ENCODE assay signal across 13 cellular contexts in the genomic region with DNA sequence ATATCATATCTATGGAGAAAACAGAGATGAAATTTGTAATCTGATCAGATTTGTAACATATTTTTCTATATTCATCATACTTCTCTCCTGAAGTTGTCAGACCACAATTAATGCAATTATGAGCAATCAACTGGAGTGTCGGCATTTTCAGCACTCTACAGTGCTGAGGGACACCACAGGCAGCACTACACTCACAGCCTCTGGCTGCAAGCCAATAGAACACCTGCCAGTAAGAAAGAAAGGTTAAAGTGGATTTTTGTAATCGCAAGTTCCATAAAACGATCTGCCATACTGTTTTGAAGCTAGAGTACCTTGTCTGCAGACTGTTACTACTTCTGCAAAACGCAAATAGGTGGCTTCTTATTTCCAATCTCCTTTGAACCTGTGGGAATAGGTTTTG.
DNase-seq lines count a peak whose midpoint lies in the region; ATAC-seq, FAIRE-seq and TF ChIP-seq lines count a peak whose summit lies in the region.
"Had no signal": no experiment of that assay in that cellular context is flagged by ENCODE, and none has a peak within 500 bp of the region (broad histone marks: within the 10 kb centered on the region; RNA-seq: fewer than 3 reads in every experiment).

No MANE protein-coding gene starts in this region.

- no peaks in the 10 kb centered on the region for H3K36me3 Mint-ChIP-seq in stimulated activated memory B cell treated with anti-CD40 and anti-IgM and Interleukin-4, amounts not matched to agents 10 μg/mL and 1 μg/mL and 100 μg/mL, for 72 hours
- H3K36me3 Mint-ChIP-seq: CD14-positive monocyte had no signal

- peak; percentile 57 for FAIRE-seq in H54 (lab: Jason Lieb, UNC)

- H3K9me3 ChIP-seq in mucosa of descending colon = no peaks in the 10 kb centered on the region
- no peaks in the 10 kb centered on the region for H3K9me3 ChIP-seq in WERI-Rb-1 (ENCODE audit: severe bottlenecking)
- no peaks in the 10 kb centered on the region for H3K9me3 ChIP-seq in gastrocnemius medialis
- H3K9me3 ChIP-seq: sigmoid colon, uterus had no signal

- intact Hi-C loops in mucosa of descending colon (cut with DNase I, micrococcal nuclease) (no loop called here), gastrocnemius medialis (cut with DNase I; ENCODE audit: low total_unique reads) (no loop called here)

- TF ChIP-seq POLR2A in H54 (IDR thresholded peaks at IDR 0.05; ENCODE audit: low read depth, low read length) (no peak), gastrocnemius medialis (IDR thresholded peaks at IDR 0.05) (no peak)

- H3K4me1 Mint-ChIP-seq in stimulated activated memory B cell treated with anti-CD40 and anti-IgM and Interleukin-4, amounts not matched to agents 10 μg/mL and 1 μg/mL and 100 μg/mL, for 72 hours = no peaks in the 10 kb centered on the region
- H3K4me1 Mint-ChIP-seq: CD14-positive monocyte had no signal

- H3K27me3 Mint-ChIP-seq in stimulated activated memory B cell treated with anti-CD40 and anti-IgM and Interleukin-4, amounts not matched to agents 10 μg/mL and 1 μg/mL and 100 μg/mL, for 72 hours = no peaks in the 10 kb centered on the region

- H3K9me3 Mint-ChIP-seq in stimulated activated memory B cell treated with anti-CD40 and anti-IgM and Interleukin-4, amounts not matched to agents 10 μg/mL and 1 μg/mL and 100 μg/mL, for 72 hours = no peaks in the 10 kb centered on the region

- H3K4me3 Mint-ChIP-seq in stimulated activated memory B cell treated with anti-CD40 and anti-IgM and Interleukin-4, amounts not matched to agents 10 μg/mL and 1 μg/mL and 100 μg/mL, for 72 hours = no peak overlapping the region
- H3K4me3 Mint-ChIP-seq: CD14-positive monocyte had no signal

- no peak overlapping the region for H3K27ac ChIP-seq in WERI-Rb-1
- no peak overlapping the region for H3K27ac ChIP-seq in gastrocnemius medialis
- H3K27ac ChIP-seq: sigmoid colon, uterus had no signal

- no peaks in the 10 kb centered on the region for H3K4me1 ChIP-seq in mucosa of descending colon (ENCODE audit: low read depth)
- H3K4me1 ChIP-seq in gastrocnemius medialis = no peaks in the 10 kb centered on the region
- H3K4me1 ChIP-seq: uterus had no signal

- ATAC-seq in mucosa of descending colon = peak; percentile 35
- ATAC-seq in stimulated activated memory B cell treated with anti-CD40 and anti-IgM and Interleukin-4, amounts not matched to agents 10 μg/mL and 1 μg/mL and 100 μg/mL, for 72 hours = no peak
- no peak for ATAC-seq in gastrocnemius medialis

- no peak overlapping the region for H3K27ac Mint-ChIP-seq in stimulated activated memory B cell treated with anti-CD40 and anti-IgM and Interleukin-4, amounts not matched to agents 10 μg/mL and 1 μg/mL and 100 μg/mL, for 72 hours
- H3K27ac Mint-ChIP-seq: CD14-positive monocyte had no signal

- H3K27me3 ChIP-seq in WERI-Rb-1 (ENCODE audit: insufficient read depth, low read depth, severe bottlenecking) = no peaks in the 10 kb centered on the region
- no peaks in the 10 kb centered on the region for H3K27me3 ChIP-seq in gastrocnemius medialis
- H3K27me3 ChIP-seq: sigmoid colon, uterus had no signal

- no peak overlapping the region for H3K4me3 ChIP-seq in mucosa of descending colon
- H3K4me3 ChIP-seq in WERI-Rb-1 (ENCODE audit: low read depth, low read length) = no peak overlapping the region
- no peak overlapping the region for H3K4me3 ChIP-seq in gastrocnemius medialis
- H3K4me3 ChIP-seq: sigmoid colon, uterus had no signal

- H3K36me3 ChIP-seq in mucosa of descending colon (ENCODE audit: low read depth) (no peaks in the 10 kb centered on the region), WERI-Rb-1 (no peaks in the 10 kb centered on the region), gastrocnemius medialis (no peaks in the 10 kb centered on the region)
- H3K36me3 ChIP-seq: sigmoid colon, uterus had no signal

- in situ Hi-C loops in gastrocnemius medialis (cut with MboI; ENCODE audit: low sequenced_read_pairs in 4 of 4) = no loop called here

- DNase-seq in H54 (ENCODE audit: insufficient read length, low spot score) (no peak), NCI-H187 treated with DMSO at 0.1 percent for 48 hours (lab: John Stamatoyannopoulos, UW) (peak; percentile 88), RKO (ENCODE audit: low spot score) (peak; percentile 5), mucosa of descending colon (peak in 1 of 3 donors; percentile 42), WERI-Rb-1 (no peak), SW 1271 (lab: John Stamatoyannopoulos, UW) (no peak), gastrocnemius medialis (no peak)
- DNase-seq: activated T-cell treated with anti-CD3 and anti-CD28 coated beads for 4 hours, Kasumi-1, sigmoid colon, uterus had no signal

- TF ChIP-seq CTCF in mucosa of descending colon (IDR thresholded peaks at IDR 0.05) = no peak
- TF ChIP-seq CTCF in WERI-Rb-1 (IDR thresholded peaks at IDR 0.05; ENCODE audit: low read depth, low read length) = no peak
- no peak for TF ChIP-seq CTCF in gastrocnemius medialis (IDR thresholded peaks at IDR 0.05 in 4 of 5, conservative IDR thresholded peaks at IDR 0.05 in 1 of 5)

Comparison
In these comparisons a context has a peak if more than half of its experiments do, and no peak if none do; other contexts are left out.
1. DNase-seq: peak in NCI-H187 treated with DMSO at 0.1 percent for 48 hours (single experiment) and RKO (single experiment); none in H54 (single experiment), WERI-Rb-1 (single experiment), SW 1271 (0 of 2) and gastrocnemius medialis (0 of 2).